Comparison of ENCODE assay signal across 2 cellular contexts in the genomic region with DNA sequence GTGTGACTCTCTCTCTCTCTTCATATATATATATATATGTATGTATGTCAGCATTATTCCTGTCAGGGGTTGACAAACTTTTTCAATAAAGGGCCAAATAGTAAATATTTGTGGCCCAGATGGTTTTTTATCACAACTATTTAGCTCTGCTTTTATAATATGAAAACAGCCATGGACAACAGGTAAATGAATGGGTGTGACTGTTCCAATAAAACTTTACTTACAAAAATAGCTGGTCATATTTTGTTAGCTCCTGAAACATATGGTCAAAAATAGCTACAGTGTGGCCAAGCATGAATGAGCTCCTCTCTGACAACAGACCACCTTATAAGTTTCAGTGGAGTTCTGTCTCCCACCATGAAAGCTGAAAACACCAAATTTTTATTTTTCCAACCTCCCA.
TF ChIP-seq lines count a peak whose summit lies in the region.

No MANE protein-coding gene starts in this region.

TF ChIP-seq in HepG2, 621 proteins besides CTCF, POLR2A, EP300 and RAD21:
- TF ChIP-seq ZNF432 (CRISPR knock-in tag; IDR thresholded peaks at IDR 0.05; ENCODE audit: borderline replicate concordance) (no peak), ZFYVE20 (CRISPR knock-in tag; IDR thresholded peaks at IDR 0.05; ENCODE audit: borderline replicate concordance, low read depth) (no peak), CHD2 (IDR thresholded peaks at IDR 0.05; ENCODE audit: low read depth, low read length) (no peak), HDAC6 (IDR thresholded peaks at IDR 0.05; ENCODE audit: low read depth, low read length) (no peak), FOXK1 (CRISPR knock-in tag; IDR thresholded peaks at IDR 0.05; ENCODE audit: borderline replicate concordance, low read depth) (no peak), ESRRA (CRISPR knock-in tag; IDR thresholded peaks at IDR 0.05; ENCODE audit: low read depth) (no peak), RNF2 (conservative IDR thresholded peaks at IDR 0.05; ENCODE audit: low read depth) (no peak)
- TF ChIP-seq, protein P1, sequence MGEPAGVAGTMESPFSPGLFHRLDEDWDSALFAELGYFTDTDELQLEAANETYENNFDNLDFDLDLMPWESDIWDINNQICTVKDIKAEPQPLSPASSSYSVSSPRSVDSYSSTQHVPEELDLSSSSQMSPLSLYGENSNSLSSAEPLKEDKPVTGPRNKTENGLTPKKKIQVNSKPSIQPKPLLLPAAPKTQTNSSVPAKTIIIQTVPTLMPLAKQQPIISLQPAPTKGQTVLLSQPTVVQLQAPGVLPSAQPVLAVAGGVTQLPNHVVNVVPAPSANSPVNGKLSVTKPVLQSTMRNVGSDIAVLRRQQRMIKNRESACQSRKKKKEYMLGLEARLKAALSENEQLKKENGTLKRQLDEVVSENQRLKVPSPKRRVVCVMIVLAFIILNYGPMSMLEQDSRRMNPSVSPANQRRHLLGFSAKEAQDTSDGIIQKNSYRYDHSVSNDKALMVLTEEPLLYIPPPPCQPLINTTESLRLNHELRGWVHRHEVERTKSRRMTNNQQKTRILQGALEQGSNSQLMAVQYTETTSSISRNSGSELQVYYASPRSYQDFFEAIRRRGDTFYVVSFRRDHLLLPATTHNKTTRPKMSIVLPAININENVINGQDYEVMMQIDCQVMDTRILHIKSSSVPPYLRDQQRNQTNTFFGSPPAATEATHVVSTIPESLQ (CRISPR knock-in tag; conservative IDR thresholded peaks at IDR 0.05), result no peak
- TF ChIP-seq, protein P2, sequence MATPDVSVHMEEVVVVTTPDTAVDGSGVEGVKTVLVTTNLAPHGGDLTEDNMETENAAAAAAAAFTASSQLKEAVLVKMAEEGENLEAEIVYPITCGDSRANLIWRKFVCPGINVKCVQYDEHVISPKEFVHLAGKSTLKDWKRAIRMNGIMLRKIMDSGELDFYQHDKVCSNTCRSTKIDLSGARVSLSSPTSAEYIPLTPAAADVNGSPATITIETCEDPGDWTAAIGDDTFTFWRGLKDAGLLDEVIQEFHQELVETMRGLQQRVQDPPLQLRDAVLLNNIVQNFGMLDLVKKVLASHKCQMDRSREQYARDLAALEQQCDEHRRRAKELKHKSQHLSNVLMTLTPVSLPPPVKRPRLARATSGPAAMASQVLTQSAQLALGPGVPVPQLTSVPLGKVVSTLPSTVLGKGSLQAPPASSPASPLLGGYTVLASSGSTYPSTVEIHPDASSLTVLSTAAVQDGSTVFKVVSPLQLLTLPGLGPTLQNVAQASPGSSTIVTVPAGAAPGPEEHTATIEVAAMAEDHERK (CRISPR knock-in tag; IDR thresholded peaks at IDR 0.05; ENCODE audit: low read depth), result no peak
- TF ChIP-seq, protein P3, sequence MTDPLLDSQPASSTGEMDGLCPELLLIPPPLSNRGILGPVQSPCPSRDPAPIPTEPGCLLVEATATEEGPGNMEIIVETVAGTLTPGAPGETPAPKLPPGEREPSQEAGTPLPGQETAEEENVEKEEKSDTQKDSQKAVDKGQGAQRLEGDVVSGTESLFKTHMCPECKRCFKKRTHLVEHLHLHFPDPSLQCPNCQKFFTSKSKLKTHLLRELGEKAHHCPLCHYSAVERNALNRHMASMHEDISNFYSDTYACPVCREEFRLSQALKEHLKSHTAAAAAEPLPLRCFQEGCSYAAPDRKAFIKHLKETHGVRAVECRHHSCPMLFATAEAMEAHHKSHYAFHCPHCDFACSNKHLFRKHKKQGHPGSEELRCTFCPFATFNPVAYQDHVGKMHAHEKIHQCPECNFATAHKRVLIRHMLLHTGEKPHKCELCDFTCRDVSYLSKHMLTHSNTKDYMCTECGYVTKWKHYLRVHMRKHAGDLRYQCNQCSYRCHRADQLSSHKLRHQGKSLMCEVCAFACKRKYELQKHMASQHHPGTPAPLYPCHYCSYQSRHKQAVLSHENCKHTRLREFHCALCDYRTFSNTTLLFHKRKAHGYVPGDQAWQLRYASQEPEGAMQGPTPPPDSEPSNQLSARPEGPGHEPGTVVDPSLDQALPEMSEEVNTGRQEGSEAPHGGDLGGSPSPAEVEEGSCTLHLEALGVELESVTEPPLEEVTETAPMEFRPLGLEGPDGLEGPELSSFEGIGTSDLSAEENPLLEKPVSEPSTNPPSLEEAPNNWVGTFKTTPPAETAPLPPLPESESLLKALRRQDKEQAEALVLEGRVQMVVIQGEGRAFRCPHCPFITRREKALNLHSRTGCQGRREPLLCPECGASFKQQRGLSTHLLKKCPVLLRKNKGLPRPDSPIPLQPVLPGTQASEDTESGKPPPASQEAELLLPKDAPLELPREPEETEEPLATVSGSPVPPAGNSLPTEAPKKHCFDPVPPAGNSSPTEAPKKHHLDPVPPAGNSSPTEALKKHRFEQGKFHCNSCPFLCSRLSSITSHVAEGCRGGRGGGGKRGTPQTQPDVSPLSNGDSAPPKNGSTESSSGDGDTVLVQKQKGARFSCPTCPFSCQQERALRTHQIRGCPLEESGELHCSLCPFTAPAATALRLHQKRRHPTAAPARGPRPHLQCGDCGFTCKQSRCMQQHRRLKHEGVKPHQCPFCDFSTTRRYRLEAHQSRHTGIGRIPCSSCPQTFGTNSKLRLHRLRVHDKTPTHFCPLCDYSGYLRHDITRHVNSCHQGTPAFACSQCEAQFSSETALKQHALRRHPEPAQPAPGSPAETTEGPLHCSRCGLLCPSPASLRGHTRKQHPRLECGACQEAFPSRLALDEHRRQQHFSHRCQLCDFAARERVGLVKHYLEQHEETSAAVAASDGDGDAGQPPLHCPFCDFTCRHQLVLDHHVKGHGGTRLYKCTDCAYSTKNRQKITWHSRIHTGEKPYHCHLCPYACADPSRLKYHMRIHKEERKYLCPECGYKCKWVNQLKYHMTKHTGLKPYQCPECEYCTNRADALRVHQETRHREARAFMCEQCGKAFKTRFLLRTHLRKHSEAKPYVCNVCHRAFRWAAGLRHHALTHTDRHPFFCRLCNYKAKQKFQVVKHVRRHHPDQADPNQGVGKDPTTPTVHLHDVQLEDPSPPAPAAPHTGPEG (CRISPR knock-in tag; IDR thresholded peaks at IDR 0.05), result no peak

TF ChIP-seq in GM12878, 131 proteins besides CTCF, POLR2A, EP300 and RAD21:
- TF ChIP-seq, protein P4, sequence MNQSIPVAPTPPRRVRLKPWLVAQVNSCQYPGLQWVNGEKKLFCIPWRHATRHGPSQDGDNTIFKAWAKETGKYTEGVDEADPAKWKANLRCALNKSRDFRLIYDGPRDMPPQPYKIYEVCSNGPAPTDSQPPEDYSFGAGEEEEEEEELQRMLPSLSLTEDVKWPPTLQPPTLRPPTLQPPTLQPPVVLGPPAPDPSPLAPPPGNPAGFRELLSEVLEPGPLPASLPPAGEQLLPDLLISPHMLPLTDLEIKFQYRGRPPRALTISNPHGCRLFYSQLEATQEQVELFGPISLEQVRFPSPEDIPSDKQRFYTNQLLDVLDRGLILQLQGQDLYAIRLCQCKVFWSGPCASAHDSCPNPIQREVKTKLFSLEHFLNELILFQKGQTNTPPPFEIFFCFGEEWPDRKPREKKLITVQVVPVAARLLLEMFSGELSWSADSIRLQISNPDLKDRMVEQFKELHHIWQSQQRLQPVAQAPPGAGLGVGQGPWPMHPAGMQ (IDR thresholded peaks at IDR 0.05; ENCODE audit: borderline replicate concordance), result no peak
- TF ChIP-seq, protein P5, sequence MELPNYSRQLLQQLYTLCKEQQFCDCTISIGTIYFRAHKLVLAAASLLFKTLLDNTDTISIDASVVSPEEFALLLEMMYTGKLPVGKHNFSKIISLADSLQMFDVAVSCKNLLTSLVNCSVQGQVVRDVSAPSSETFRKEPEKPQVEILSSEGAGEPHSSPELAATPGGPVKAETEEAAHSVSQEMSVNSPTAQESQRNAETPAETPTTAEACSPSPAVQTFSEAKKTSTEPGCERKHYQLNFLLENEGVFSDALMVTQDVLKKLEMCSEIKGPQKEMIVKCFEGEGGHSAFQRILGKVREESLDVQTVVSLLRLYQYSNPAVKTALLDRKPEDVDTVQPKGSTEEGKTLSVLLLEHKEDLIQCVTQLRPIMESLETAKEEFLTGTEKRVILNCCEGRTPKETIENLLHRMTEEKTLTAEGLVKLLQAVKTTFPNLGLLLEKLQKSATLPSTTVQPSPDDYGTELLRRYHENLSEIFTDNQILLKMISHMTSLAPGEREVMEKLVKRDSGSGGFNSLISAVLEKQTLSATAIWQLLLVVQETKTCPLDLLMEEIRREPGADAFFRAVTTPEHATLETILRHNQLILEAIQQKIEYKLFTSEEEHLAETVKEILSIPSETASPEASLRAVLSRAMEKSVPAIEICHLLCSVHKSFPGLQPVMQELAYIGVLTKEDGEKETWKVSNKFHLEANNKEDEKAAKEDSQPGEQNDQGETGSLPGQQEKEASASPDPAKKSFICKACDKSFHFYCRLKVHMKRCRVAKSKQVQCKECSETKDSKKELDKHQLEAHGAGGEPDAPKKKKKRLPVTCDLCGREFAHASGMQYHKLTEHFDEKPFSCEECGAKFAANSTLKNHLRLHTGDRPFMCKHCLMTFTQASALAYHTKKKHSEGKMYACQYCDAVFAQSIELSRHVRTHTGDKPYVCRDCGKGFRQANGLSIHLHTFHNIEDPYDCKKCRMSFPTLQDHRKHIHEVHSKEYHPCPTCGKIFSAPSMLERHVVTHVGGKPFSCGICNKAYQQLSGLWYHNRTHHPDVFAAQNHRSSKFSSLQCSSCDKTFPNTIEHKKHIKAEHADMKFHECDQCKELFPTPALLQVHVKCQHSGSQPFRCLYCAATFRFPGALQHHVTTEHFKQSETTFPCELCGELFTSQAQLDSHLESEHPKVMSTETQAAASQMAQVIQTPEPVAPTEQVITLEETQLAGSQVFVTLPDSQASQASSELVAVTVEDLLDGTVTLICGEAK (IDR thresholded peaks at IDR 0.05; ENCODE audit: borderline replicate concordance), result peak; percentile 58
TF ChIP-seq in GM12878: peak in this region for 1.
